8 cellular contexts compared by ENCODE assay signal in genomic region chr12:47816646-47817271, GRCh38. TPM values are rescaled to one million over a fixed set of nuclear protein-coding genes. Genes with fewer than 3 reads are reported as not detected.
DNase-seq lines count a peak whose midpoint lies in the region; TF ChIP-seq lines count a peak whose summit lies in the region.

No MANE protein-coding gene starts in this region.

- H3K36me3 Mint-ChIP-seq in activated T-cell treated with anti-CD3 and anti-CD28 coated beads, Interleukin-2, amount 50 U/mL, for 24 hours (ENCODE audit: low read depth), result peaks cover 68% of the 10 kb centered on the region
- H3K36me3 Mint-ChIP-seq in type B pancreatic cell, result no peaks in the 10 kb centered on the region

- H3K27ac ChIP-seq in mesodermal cell (ENCODE audit: low read depth, low read length, severe bottlenecking), result peak overlapping the region; percentile 73

- H3K4me3 Mint-ChIP-seq in activated T-cell treated with anti-CD3 and anti-CD28 coated beads, Interleukin-2, amount 50 U/mL, for 24 hours, result peak overlapping the region; percentile 96
- peak overlapping the region; percentile 91 for H3K4me3 Mint-ChIP-seq in type B pancreatic cell

- H3K9me3 ChIP-seq in mesodermal cell (ENCODE audit: control insufficient read depth, low read length), result no peaks in the 10 kb centered on the region

- no peak for TF ChIP-seq CTCF in cardiac fibroblast (IDR thresholded peaks at IDR 0.05; ENCODE audit: low read depth, low read length)
- no peak for TF ChIP-seq CTCF in type B pancreatic cell (conservative IDR thresholded peaks at IDR 0.05)
- no peak for TF ChIP-seq CTCF in GM10266 (IDR thresholded peaks at IDR 0.05; ENCODE audit: control insufficient read depth, insufficient read depth, low read depth, missing control alignments)

- H3K4me3 ChIP-seq in cardiac fibroblast (replicated peaks in 1 of 2; ENCODE audit: low read depth in 2 of 2, low read length in 2 of 2), result peak overlapping the region; percentile 89 to 95
- peak overlapping the region; percentile 69 for H3K4me3 ChIP-seq in mesodermal cell (ENCODE audit: extremely low read depth, insufficient read depth, low read length, poor library complexity, severe bottlenecking)

- no peak for DNase-seq in activated T-cell treated with anti-CD3 and anti-CD28 coated beads, Interleukin-2, amount 50 U/mL, for 24 hours
- no peak for DNase-seq in activated T-cell treated with anti-CD3 and anti-CD28 coated beads, Interleukin-2, amount 50 U/mL, for 1 hour
- peak in 1 of 2 donors; percentile 57 for DNase-seq in cardiac fibroblast (ENCODE audit: low read depth in 2 of 2)
- no peak for DNase-seq in type B pancreatic cell (ENCODE audit: extremely low spot score, unreplicated experiment)
- DNase-seq in DMS153 treated with DMSO at 0.1 percent for 48 hours (lab: John Stamatoyannopoulos, UW; ENCODE audit: unreplicated experiment), result no peak
- DNase-seq in mesenteric fat pad (ENCODE audit: low spot score), result no peak
- no peak for DNase-seq in GM10266 (ENCODE audit: extremely low spot score)

- H3K36me3 ChIP-seq in mesodermal cell (ENCODE audit: control insufficient read depth, insufficient read depth, low read length), result peaks cover 36% of the 10 kb centered on the region

- H3K9me3 Mint-ChIP-seq in activated T-cell treated with anti-CD3 and anti-CD28 coated beads, Interleukin-2, amount 50 U/mL, for 24 hours, result peaks cover 3% of the 10 kb centered on the region
- H3K9me3 Mint-ChIP-seq in type B pancreatic cell, result no peaks in the 10 kb centered on the region

- WGBS in mesodermal cell (ENCODE audit: insufficient coverage in 2 of 2), 2 experiments, result 39 to 50% methylated on average over 3 of the region's 9 CpGs

- peaks cover 74% of the 10 kb centered on the region for H3K4me1 Mint-ChIP-seq in activated T-cell treated with anti-CD3 and anti-CD28 coated beads, Interleukin-2, amount 50 U/mL, for 24 hours (ENCODE audit: low read depth)
- H3K4me1 Mint-ChIP-seq in type B pancreatic cell (ENCODE audit: unreplicated experiment), result peaks cover 61% of the 10 kb centered on the region

- H3K27me3 Mint-ChIP-seq in activated T-cell treated with anti-CD3 and anti-CD28 coated beads, Interleukin-2, amount 50 U/mL, for 24 hours, result no peaks in the 10 kb centered on the region
- no peaks in the 10 kb centered on the region for H3K27me3 Mint-ChIP-seq in type B pancreatic cell

- H3K4me1 ChIP-seq in mesodermal cell (ENCODE audit: control insufficient read depth, insufficient read depth, low read length, poor library complexity, severe bottlenecking), result peaks cover 73% of the 10 kb centered on the region

- peak overlapping the region; percentile 99 for H3K27ac Mint-ChIP-seq in activated T-cell treated with anti-CD3 and anti-CD28 coated beads, Interleukin-2, amount 50 U/mL, for 24 hours
- H3K27ac Mint-ChIP-seq in type B pancreatic cell, result peak overlapping the region; percentile 82

RNA-seq across cellular contexts. Expression of gene HDAC7, which starts 2.9 kb away (rescaled TPM):
- polyA plus RNA-seq in mesodermal cell (2013, experiment 1 of 2), result 118 TPM
- polyA plus RNA-seq in mesodermal cell (2013, experiment 2 of 2), result 98.0 TPM
- 71.5 and 76.1 TPM in 2 replicates for total RNA-seq in type B pancreatic cell (ENCODE audit: low replicate concordance)
- total RNA-seq in mesenteric fat pad, result 105 TPM

RNA-seq across cellular contexts. Expression of gene SLC48A1, which starts 43.7 kb away (rescaled TPM):
- polyA plus RNA-seq in mesodermal cell (2013, experiment 1 of 2), result 13.9 TPM
- polyA plus RNA-seq in mesodermal cell (2013, experiment 2 of 2), result 14.5 TPM
- 19.7 and 37.4 TPM in 2 replicates for total RNA-seq in type B pancreatic cell (ENCODE audit: low replicate concordance)
- 40.3 TPM for total RNA-seq in mesenteric fat pad

RNA-seq across cellular contexts. Expression of gene RAPGEF3, which starts 58.1 kb away (rescaled TPM):
- 17.1 TPM for polyA plus RNA-seq in mesodermal cell (2013, experiment 1 of 2)
- 11.3 TPM for polyA plus RNA-seq in mesodermal cell (2013, experiment 2 of 2)
- total RNA-seq in type B pancreatic cell (ENCODE audit: low replicate concordance) (3.7 and 4.9 TPM in 2 replicates), mesenteric fat pad (79.4 TPM)

Comparison
In these comparisons a context has a peak if more than half of its experiments do, and no peak if none do; other contexts are left out.
1. RNA of gene RAPGEF3, which starts 58.1 kb away (total RNA-seq): 79.4 TPM in mesenteric fat pad (single experiment); 3.7 to 4.9 TPM in type B pancreatic cell; every median in the first group is over 10 times any median in the second.